ENCODE assay signal across 1 cellular context in genomic region chr2:84388133-84388532, GRCh38.
TF ChIP-seq lines count a peak whose summit lies in the region.

No MANE protein-coding gene starts in this region.

TF ChIP-seq in IMR-90, 13 proteins besides CTCF, POLR2A, EP300 and RAD21 (continued from another document):
- TF ChIP-seq USF2 (IDR thresholded peaks at IDR 0.05; ENCODE audit: low read depth, low read length) (no peak), RFX5 (IDR thresholded peaks at IDR 0.05; ENCODE audit: low read depth, low read length) (no peak), CHD1 (IDR thresholded peaks at IDR 0.05; ENCODE audit: low read depth, low read length) (no peak), MAFK (IDR thresholded peaks at IDR 0.05; ENCODE audit: low read depth, low read length) (no peak), NFE2L2 (IDR thresholded peaks at IDR 0.05; ENCODE audit: low read depth, low read length) (no peak), CEBPB (IDR thresholded peaks at IDR 0.05; ENCODE audit: low read depth, low read length) (no peak), MXI1 (IDR thresholded peaks at IDR 0.05; ENCODE audit: borderline replicate concordance, low read depth, low read length) (no peak), FOS (IDR thresholded peaks at IDR 0.05; ENCODE audit: low read depth, low read length) (no peak), SMC3 (IDR thresholded peaks at IDR 0.05; ENCODE audit: low read depth, low read length) (no peak)
